1 cellular context compared by ENCODE assay signal in the genomic region with DNA sequence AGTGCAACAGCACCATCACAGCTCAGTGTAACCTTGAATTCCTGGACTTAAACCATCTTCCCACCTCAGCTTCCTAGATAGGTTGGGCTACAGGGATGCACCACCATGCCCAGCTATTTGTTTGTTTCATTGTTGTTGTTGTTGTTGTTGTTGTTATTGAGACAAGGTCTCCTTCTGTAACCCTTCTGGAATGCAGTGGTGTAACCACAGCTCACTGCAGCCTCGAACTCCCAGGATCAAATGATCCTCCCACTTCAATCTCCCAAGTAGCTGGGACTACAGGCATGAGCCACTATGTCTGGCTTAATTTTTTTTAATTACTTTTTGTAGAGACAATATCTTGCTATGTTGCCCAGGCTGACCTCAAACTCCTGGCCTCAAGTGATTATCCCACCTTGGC.
TF ChIP-seq lines count a peak whose summit lies in the region.

No MANE protein-coding gene starts in this region.

TF ChIP-seq in IMR-90, 13 proteins besides CTCF, POLR2A, EP300 and RAD21:
- TF ChIP-seq SMC3 (IDR thresholded peaks at IDR 0.05; ENCODE audit: low read depth, low read length) = no peak
- no peak for TF ChIP-seq MAFK (IDR thresholded peaks at IDR 0.05; ENCODE audit: low read depth, low read length)
- no peak for TF ChIP-seq ELK1 (IDR thresholded peaks at IDR 0.05; ENCODE audit: borderline replicate concordance, low read depth, low read length)
- TF ChIP-seq CHD1 (IDR thresholded peaks at IDR 0.05; ENCODE audit: low read depth, low read length) = no peak
- TF ChIP-seq RFX5 (IDR thresholded peaks at IDR 0.05; ENCODE audit: low read depth, low read length) = no peak
- no peak for TF ChIP-seq FOS (IDR thresholded peaks at IDR 0.05; ENCODE audit: low read depth, low read length)
- TF ChIP-seq MAZ (IDR thresholded peaks at IDR 0.05; ENCODE audit: borderline replicate concordance, low read depth, low read length) = no peak
